In genomic region chr4:73617256-73617655, GRCh38 we compare ENCODE assay signal across 1 cellular context.
TF ChIP-seq lines count a peak whose summit lies in the region.

No MANE protein-coding gene starts in this region.

TF ChIP-seq in GM12878, 131 proteins besides CTCF, POLR2A, EP300 and RAD21:
- TF ChIP-seq TARDBP (IDR thresholded peaks at IDR 0.05; ENCODE audit: borderline replicate concordance) (no peak), MEF2B (IDR thresholded peaks at IDR 0.05; ENCODE audit: partially characterized antibody, poor library complexity, severe bottlenecking) (no peak), IKZF1 (conservative IDR thresholded peaks at IDR 0.05) (0 out of 2 replicates have a peak, but pooled peaks have one; percentile 17), MLLT1 (IDR thresholded peaks at IDR 0.05) (0 out of 2 replicates have a peak, but pooled peaks have one; percentile 19)
